In the genomic region with DNA sequence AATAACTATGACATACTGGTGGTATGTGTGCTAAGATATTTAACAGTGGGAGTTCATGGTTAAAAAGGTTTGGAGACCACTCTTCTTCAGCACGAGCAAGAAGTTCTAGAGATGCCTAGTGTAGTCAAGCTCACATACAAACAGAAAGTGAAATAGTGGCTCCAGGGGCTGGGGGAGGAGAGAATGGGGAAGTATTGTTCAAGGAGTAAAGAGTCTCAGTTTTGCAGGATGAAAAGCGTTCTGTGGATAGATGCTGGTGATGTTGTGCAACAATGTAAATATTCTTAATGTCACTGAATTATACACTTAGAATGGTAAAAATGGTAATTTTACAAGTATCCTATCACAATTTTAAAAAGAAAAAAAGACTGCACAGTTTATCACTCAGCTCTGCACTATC, we compare ENCODE assay signal across 13 cellular contexts. TPM values are rescaled to one million over a fixed set of nuclear protein-coding genes. Genes with fewer than 3 reads are reported as not detected.
DNase-seq lines count a peak whose midpoint lies in the region; FAIRE-seq and TF ChIP-seq lines count a peak whose summit lies in the region.
"Had no signal": no experiment of that assay in that cellular context is flagged by ENCODE, and none has a peak within 500 bp of the region (broad histone marks: within the 10 kb centered on the region; RNA-seq: fewer than 3 reads in every experiment).

No MANE protein-coding gene starts in this region.

- H3K36me3 Mint-ChIP-seq in activated CD4-positive, alpha-beta memory T cell treated with anti-CD3 and anti-CD28 coated beads, Interleukin-2, amount 10 ng/mL, durations not matched to agents 7 days and 5 days (ENCODE audit: low read depth) = no peaks in the 10 kb centered on the region
- H3K36me3 Mint-ChIP-seq: neural progenitor cell had no signal

- no peak for FAIRE-seq in RCC 7860 (lab: Jason Lieb, UNC)

- peaks cover 2% of the 10 kb centered on the region for H3K27me3 Mint-ChIP-seq in activated CD4-positive, alpha-beta memory T cell treated with anti-CD3 and anti-CD28 coated beads, Interleukin-2, amount 10 ng/mL, durations not matched to agents 7 days and 5 days

- POLR2A ChIA-PET in activated CD4-positive, alpha-beta memory T cell treated with anti-CD3 and anti-CD28 coated beads, Interleukin-2, amount 10 ng/mL, durations not matched to agents 7 days and 5 days (lab: Charles Lee) = interaction anchor here (1.3 kb wide), 1 partner anchor 8 kb away, joined by 5 read pairs; no protein-coding TSS in a partner anchor

- H3K4me1 Mint-ChIP-seq in activated CD4-positive, alpha-beta memory T cell treated with anti-CD3 and anti-CD28 coated beads, Interleukin-2, amount 10 ng/mL, durations not matched to agents 7 days and 5 days = peaks cover 33% of the 10 kb centered on the region

- H3K9me3 Mint-ChIP-seq in activated CD4-positive, alpha-beta memory T cell treated with anti-CD3 and anti-CD28 coated beads, Interleukin-2, amount 10 ng/mL, durations not matched to agents 7 days and 5 days = no peaks in the 10 kb centered on the region
- H3K9me3 Mint-ChIP-seq: neural progenitor cell had no signal

- H3K4me3 Mint-ChIP-seq in activated CD4-positive, alpha-beta memory T cell treated with anti-CD3 and anti-CD28 coated beads, Interleukin-2, amount 10 ng/mL, durations not matched to agents 7 days and 5 days = no peak overlapping the region
- H3K4me3 Mint-ChIP-seq: neural progenitor cell had no signal

- no peak for TF ChIP-seq CTCF in GM20000 (IDR thresholded peaks at IDR 0.05; ENCODE audit: extremely low read depth, missing control alignments)

- DNase-seq in Ammon's horn (ENCODE audit: low spot score) = peak; percentile 6
- DNase-seq in GM20000 (ENCODE audit: low spot score) = peak; percentile 45
- peak; percentile 15 for DNase-seq in NAMALWA (ENCODE audit: low spot score)
- DNase-seq in fibroblast of peridontal ligament (ENCODE audit: extremely low read depth) = peak; percentile 47
- no peak for DNase-seq in activated CD4-positive, alpha-beta memory T cell treated with anti-CD3 and anti-CD28 coated beads, Interleukin-2, amount 10 ng/mL, durations not matched to agents 7 days and 5 days
- no peak for DNase-seq in NCI-H345 treated with DMSO at 0.1 percent for 48 hours (lab: John Stamatoyannopoulos, UW; ENCODE audit: unreplicated experiment)
- DNase-seq in RCC 7860 (ENCODE audit: low spot score) = no peak
- DNase-seq in activated T-cell treated with anti-CD3 and anti-CD28 coated beads, Interleukin-2, amount 50 U/mL, for 48 hours = no peak
- DNase-seq: NCI-H1417 treated with DMSO at 0.1 percent for 48 hours; Peyer's patch; stimulated activated CD4-positive, alpha-beta T cell treated with anti-CD3 and anti-CD28 coated beads, Interleukin-2, amount 100 ng/mL, for 48 hours; substantia nigra had no signal

- H3K27ac Mint-ChIP-seq in activated CD4-positive, alpha-beta memory T cell treated with anti-CD3 and anti-CD28 coated beads, Interleukin-2, amount 10 ng/mL, durations not matched to agents 7 days and 5 days = no peak overlapping the region
- H3K27ac Mint-ChIP-seq: neural progenitor cell had no signal

- CTCF ChIA-PET in activated CD4-positive, alpha-beta memory T cell treated with anti-CD3 and anti-CD28 coated beads, Interleukin-2, amount 10 ng/mL, durations not matched to agents 7 days and 5 days (lab: Charles Lee) = interaction anchor here (1.2 kb wide), 1 partner anchor 39 kb away, joined by 3 read pairs; no protein-coding TSS in a partner anchor

RNA-seq across cellular contexts. Expression of a gene that starts 29.0 kb away (rescaled TPM):
- 10 to 100 TPM; 76.3 to 79.0 TPM for total RNA-seq in activated CD4-positive, alpha-beta memory T cell treated with anti-CD3 and anti-CD28 coated beads, Interleukin-2, amount 10 ng/mL, durations not matched to agents 7 days and 5 days

Comparison
In these comparisons a context has a peak if more than half of its experiments do, and no peak if none do; other contexts are left out.
1. DNase-seq: peak in Ammon's horn (single experiment), GM20000 (single experiment), NAMALWA (single experiment) and fibroblast of peridontal ligament (single experiment); none in activated CD4-positive, alpha-beta memory T cell treated with anti-CD3 and anti-CD28 coated beads, Interleukin-2, amount 10 ng/mL, durations not matched to agents 7 days and 5 days (single experiment), NCI-H345 treated with DMSO at 0.1 percent for 48 hours (single experiment), RCC 7860 (single experiment) and activated T-cell treated with anti-CD3 and anti-CD28 coated beads, Interleukin-2, amount 50 U/mL, for 48 hours (0 of 2).